8 cellular contexts compared by ENCODE assay signal in the genomic region with DNA sequence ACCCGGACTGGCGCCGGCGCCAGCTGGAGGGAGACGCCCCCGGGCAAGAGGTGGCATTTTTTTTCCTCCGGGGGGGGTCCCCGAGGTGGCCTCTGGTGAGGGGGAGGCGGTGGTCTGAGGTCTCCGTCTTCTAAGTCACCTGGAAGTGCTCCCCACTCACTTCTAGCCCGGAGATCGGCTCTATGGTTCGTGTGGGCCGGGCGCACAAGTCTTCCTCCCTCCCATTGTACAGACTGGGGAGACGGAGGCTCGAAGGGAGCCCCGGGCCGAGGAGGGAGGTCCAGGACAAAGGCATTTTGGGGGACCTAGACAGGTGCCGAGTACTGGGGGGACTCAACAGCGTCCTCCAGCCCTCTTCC. TPM values are rescaled to one million over a fixed set of nuclear protein-coding genes. Genes with fewer than 3 reads are reported as not detected.
A peak's percentile ranks its signal among the peaks of the same experiment; 100 is the strongest.
DNase-seq lines count a peak whose midpoint lies in the region; ATAC-seq, FAIRE-seq and TF ChIP-seq lines count a peak whose summit lies in the region.

No MANE protein-coding gene starts in this region.

- H3K4me2 ChIP-seq in astrocyte (ENCODE audit: low read length), result peak overlapping the region; percentile 89
- peak overlapping the region; percentile 96 for H3K4me2 ChIP-seq in mesendoderm (ENCODE audit: low read length)

- H3K18ac ChIP-seq in mesendoderm (ENCODE audit: low read length), result peak overlapping the region; percentile 29

- FAIRE-seq in astrocyte (lab: Jason Lieb, UNC), result no peak

- no peak overlapping the region for H3K27ac Mint-ChIP-seq in astrocyte (ENCODE audit: unreplicated experiment)

- peaks cover 6% of the 10 kb centered on the region for H3K4me1 Mint-ChIP-seq in astrocyte (ENCODE audit: low read depth, unreplicated experiment)

- H3K27me3 ChIP-seq in BE2C, result no peaks in the 10 kb centered on the region
- H3K27me3 ChIP-seq in HUES6 (ENCODE audit: control insufficient read depth, insufficient read depth, low read length), result peaks cover 100% of the 10 kb centered on the region
- peaks cover 80% of the 10 kb centered on the region for H3K27me3 ChIP-seq in astrocyte (ENCODE audit: insufficient read depth, low read length)
- peaks cover 47% of the 10 kb centered on the region for H3K27me3 ChIP-seq in mesendoderm (ENCODE audit: insufficient read depth, low read length, poor library complexity)

- H3K4me3 Mint-ChIP-seq in astrocyte (ENCODE audit: unreplicated experiment), result no peak overlapping the region

- peak overlapping the region; percentile 77 for H3K4me3 ChIP-seq in BE2C (ENCODE audit: low read depth, low read length)
- H3K4me3 ChIP-seq in HUES6 (ENCODE audit: low read depth, low read length), result peak overlapping the region; percentile 65
- H3K4me3 ChIP-seq in astrocyte (ENCODE audit: insufficient read depth, low read depth, low read length), result peak overlapping the region; percentile 62
- no peak overlapping the region for H3K4me3 ChIP-seq in mesendoderm (ENCODE audit: low read length)

- peaks cover 12% of the 10 kb centered on the region for H3K79me2 ChIP-seq in astrocyte (ENCODE audit: insufficient read depth, low read length)
- H3K79me2 ChIP-seq in mesendoderm (ENCODE audit: control insufficient read depth, insufficient read depth, low read length), result no peaks in the 10 kb centered on the region

- H3K27me3 Mint-ChIP-seq in astrocyte (ENCODE audit: low read depth, unreplicated experiment), result peaks cover 59% of the 10 kb centered on the region

- no peaks in the 10 kb centered on the region for H3K79me1 ChIP-seq in mesendoderm (ENCODE audit: low read length)

- no peak for TF ChIP-seq CTCF in BE2C (IDR thresholded peaks at IDR 0.05; ENCODE audit: low read depth, low read length)
- TF ChIP-seq CTCF in astrocyte (IDR thresholded peaks at IDR 0.05; ENCODE audit: insufficient read depth, low read depth, low read length), result no peak

- H3K23ac ChIP-seq in mesendoderm (ENCODE audit: low read length), result no peak overlapping the region

- H2BK120ac ChIP-seq in mesendoderm (ENCODE audit: low read depth, low read length), result no peak overlapping the region

- H2BK15ac ChIP-seq in mesendoderm (replicated peaks; ENCODE audit: low read depth), result no peak overlapping the region

- H3K36me3 Mint-ChIP-seq in astrocyte (ENCODE audit: low read depth, unreplicated experiment), result no peaks in the 10 kb centered on the region

- H3K9me3 ChIP-seq in BE2C, result no peaks in the 10 kb centered on the region
- no peaks in the 10 kb centered on the region for H3K9me3 ChIP-seq in HUES6 (ENCODE audit: control insufficient read depth, insufficient read depth, low read depth, low read length)
- no peaks in the 10 kb centered on the region for H3K9me3 ChIP-seq in astrocyte (ENCODE audit: insufficient read depth, low read depth, low read length)

- H4K20me1 ChIP-seq in astrocyte (ENCODE audit: insufficient read depth, low read length), result peaks cover 38% of the 10 kb centered on the region

- no peak overlapping the region for H4K8ac ChIP-seq in mesendoderm (ENCODE audit: low read depth, low read length)

- 0 out of 2 replicates have a peak, but pooled peaks cover under 1% of the 10 kb centered on the region for H3K4me1 ChIP-seq in BE2C
- peaks cover 69% of the 10 kb centered on the region for H3K4me1 ChIP-seq in HUES6 (ENCODE audit: control insufficient read depth, insufficient read depth, low read length)
- peaks cover 22% of the 10 kb centered on the region for H3K4me1 ChIP-seq in astrocyte (ENCODE audit: insufficient read depth, low read length)
- peaks cover 11% of the 10 kb centered on the region for H3K4me1 ChIP-seq in mesendoderm (ENCODE audit: control insufficient read depth, low read depth, low read length)

- ATAC-seq in GM21526 (IDR thresholded peaks at IDR 0.05; ENCODE audit: low FRiP score, unreplicated experiment), result no peak

- H3K4ac ChIP-seq in mesendoderm (ENCODE audit: low read depth, low read length), result no peak overlapping the region

- H2AFZ ChIP-seq in astrocyte (ENCODE audit: low read depth, low read length), result no peak overlapping the region

- peaks cover 93% of the 10 kb centered on the region for H3K36me3 ChIP-seq in BE2C
- H3K36me3 ChIP-seq in HUES6 (ENCODE audit: control insufficient read depth, insufficient read depth, low read length), result no peaks in the 10 kb centered on the region
- H3K36me3 ChIP-seq in astrocyte (ENCODE audit: insufficient read depth, low read length), result no peaks in the 10 kb centered on the region
- no peaks in the 10 kb centered on the region for H3K36me3 ChIP-seq in mesendoderm (ENCODE audit: control insufficient read depth, insufficient read depth, low read length)

- DNase-seq in BE2C (peak; percentile 69), astrocyte (ENCODE audit: low read depth) (no peak), mesendoderm (peak; percentile 70), activated gamma-delta T cell treated with Interleukin-2 at 50 U/mL for 16 hours (no peak), AML-193 (lab: John Stamatoyannopoulos, UW) (no peak), NCI-H187 (lab: John Stamatoyannopoulos, UW) (no peak)

- H3K27ac ChIP-seq in HUES6 (ENCODE audit: low read depth, low read length) (no peak overlapping the region), astrocyte (ENCODE audit: low read depth, low read length) (no peak overlapping the region), mesendoderm (ENCODE audit: low read depth, low read length) (no peak overlapping the region)

- peak overlapping the region; percentile 89 for H3K56ac ChIP-seq in mesendoderm (ENCODE audit: low read length)

- H4K5ac ChIP-seq in mesendoderm (ENCODE audit: low read length), result no peak overlapping the region

- H2BK5ac ChIP-seq in mesendoderm (ENCODE audit: low read length), result no peak overlapping the region

- H3K9me3 Mint-ChIP-seq in astrocyte (ENCODE audit: unreplicated experiment), result peaks cover 2% of the 10 kb centered on the region

- no CpG with 5 or more reads among the region's 21 CpGs for WGBS in mesendoderm (ENCODE audit: extremely low coverage, insufficient coverage, low lambda C conversion rate)

- H3K9ac ChIP-seq in HUES6 (ENCODE audit: low read length) (peak overlapping the region; percentile 57), astrocyte (ENCODE audit: low read length) (peak overlapping the region; percentile 62), mesendoderm (ENCODE audit: low read length) (peak overlapping the region; percentile 57)

- no peak overlapping the region for H2AK5ac ChIP-seq in mesendoderm (ENCODE audit: low read length)

RNA-seq across cellular contexts. Expression of a gene that starts 4.4 kb away (rescaled TPM):
- polyA plus RNA-seq in BE2C (2012; ENCODE audit: insufficient read depth, insufficient read length, low read depth), result 791 TPM
- 0.58 and 1.7 TPM in 2 replicates for total RNA-seq in astrocyte
- 0.80 TPM for polyA plus RNA-seq in mesendoderm (2013, experiment 1 of 2)
- polyA plus RNA-seq in mesendoderm (2013, experiment 2 of 2), result 0.69 TPM

RNA-seq across cellular contexts. Expression of a gene that starts 21.9 kb away (rescaled TPM):
- polyA plus RNA-seq in BE2C (2012; ENCODE audit: insufficient read depth, insufficient read length, low read depth), result 0.12 TPM
- not detected in 2 replicates for total RNA-seq in astrocyte
- polyA plus RNA-seq in mesendoderm (2013, experiment 1 of 2), result not detected
- polyA plus RNA-seq in mesendoderm (2013, experiment 2 of 2), result not detected

Comparison
In these comparisons a context has a peak if more than half of its experiments do, and no peak if none do; other contexts are left out.
1. DNase-seq: peak in BE2C (single experiment) and mesendoderm (single experiment); none in astrocyte (single experiment), activated gamma-delta T cell treated with Interleukin-2 at 50 U/mL for 16 hours (single experiment), AML-193 (0 of 2) and NCI-H187 (0 of 2).
2. Peak in every context shown above with its lines, with median percentiles within 50 percentile points of each other: H3K9ac ChIP-seq.